Comparison of ENCODE assay signal across 29 cellular contexts in genomic region chr1:181416268-181416855, GRCh38.
"Had no signal": no experiment of that assay in that cellular context is flagged by ENCODE, and none has a peak within 500 bp of the region (broad histone marks: within the 10 kb centered on the region; RNA-seq: fewer than 3 reads in every experiment).

No MANE protein-coding gene starts in this region.

- H3K9me3 Mint-ChIP-seq: activated B cell treated with CpG ODN at 0.5 μM for 24 hours; activated naive CD4-positive, alpha-beta T cell treated with anti-CD3 and anti-CD28 coated beads for 36 hours; activated naive CD8-positive, alpha-beta T cell treated with anti-CD3 and anti-CD28 coated beads, Interleukin-2, amount 10 ng/mL, durations not matched to agents 7 days and 5 days; effector memory CD8-positive, alpha-beta T cell; mesothelial cell of epicardium; neural crest cell; stimulated activated naive B cell treated with anti-CD40 and anti-IgM and Interleukin-4, amounts not matched to agents 10 μg/mL and 1 μg/mL and 100 μg/mL, for 72 hours had no signal

- H3K4me3 Mint-ChIP-seq: activated B cell treated with CpG ODN at 0.5 μM for 24 hours; activated naive CD4-positive, alpha-beta T cell treated with anti-CD3 and anti-CD28 coated beads for 36 hours; activated naive CD8-positive, alpha-beta T cell treated with anti-CD3 and anti-CD28 coated beads, Interleukin-2, amount 10 ng/mL, durations not matched to agents 7 days and 5 days; brain; effector memory CD8-positive, alpha-beta T cell; mesothelial cell of epicardium; naive thymus-derived CD8-positive, alpha-beta T cell; neural crest cell; stimulated activated naive B cell treated with anti-CD40 and anti-IgM and Interleukin-4, amounts not matched to agents 10 μg/mL and 1 μg/mL and 100 μg/mL, for 72 hours had no signal

- H3K27me3 ChIP-seq: ascending aorta, gastrocnemius medialis, sigmoid colon, transverse colon had no signal

- ATAC-seq: effector memory CD8-positive, alpha-beta T cell; gastrocnemius medialis; left colon; naive thymus-derived CD8-positive, alpha-beta T cell; psoas muscle; stimulated activated naive B cell treated with anti-CD40 and anti-IgM and Interleukin-4, amounts not matched to agents 10 μg/mL and 1 μg/mL and 100 μg/mL, for 72 hours had no signal

- H3K27me3 Mint-ChIP-seq: activated naive CD8-positive, alpha-beta T cell treated with anti-CD3 and anti-CD28 coated beads, Interleukin-2, amount 10 ng/mL, durations not matched to agents 7 days and 5 days; brain; effector memory CD8-positive, alpha-beta T cell; naive thymus-derived CD8-positive, alpha-beta T cell had no signal

- H3K4me1 Mint-ChIP-seq: activated B cell treated with CpG ODN at 0.5 μM for 24 hours; activated naive CD8-positive, alpha-beta T cell treated with anti-CD3 and anti-CD28 coated beads, Interleukin-2, amount 10 ng/mL, durations not matched to agents 7 days and 5 days; brain; mesothelial cell of epicardium; neural crest cell; stimulated activated naive B cell treated with anti-CD40 and anti-IgM and Interleukin-4, amounts not matched to agents 10 μg/mL and 1 μg/mL and 100 μg/mL, for 72 hours had no signal

- H3K79me2 ChIP-seq: parathyroid adenoma had no signal

- H2AFZ ChIP-seq: parathyroid adenoma had no signal

- H3K36me3 ChIP-seq: ascending aorta, gastrocnemius medialis, sigmoid colon, transverse colon had no signal

- H3K36me3 Mint-ChIP-seq: activated naive CD8-positive, alpha-beta T cell treated with anti-CD3 and anti-CD28 coated beads, Interleukin-2, amount 10 ng/mL, durations not matched to agents 7 days and 5 days; mesothelial cell of epicardium; naive thymus-derived CD8-positive, alpha-beta T cell; stimulated activated naive B cell treated with anti-CD40 and anti-IgM and Interleukin-4, amounts not matched to agents 10 μg/mL and 1 μg/mL and 100 μg/mL, for 72 hours had no signal

- H3K9me3 ChIP-seq: ascending aorta, gastrocnemius medialis, psoas muscle, sigmoid colon, transverse colon had no signal

- H3K4me3 ChIP-seq: ascending aorta, gastrocnemius medialis, psoas muscle, sigmoid colon, transverse colon had no signal

- H3K27ac Mint-ChIP-seq: activated B cell treated with CpG ODN at 0.5 μM for 24 hours; activated naive CD4-positive, alpha-beta T cell treated with anti-CD3 and anti-CD28 coated beads for 36 hours; activated naive CD8-positive, alpha-beta T cell treated with anti-CD3 and anti-CD28 coated beads, Interleukin-2, amount 10 ng/mL, durations not matched to agents 7 days and 5 days; brain; effector memory CD8-positive, alpha-beta T cell; mesothelial cell of epicardium; stimulated activated naive B cell treated with anti-CD40 and anti-IgM and Interleukin-4, amounts not matched to agents 10 μg/mL and 1 μg/mL and 100 μg/mL, for 72 hours had no signal

- H3K27ac ChIP-seq: ascending aorta, gastrocnemius medialis, parathyroid adenoma, psoas muscle, sigmoid colon, transverse colon had no signal

- DNase-seq: activated B cell treated with CpG ODN at 0.5 μM for 24 hours; activated CD4-positive, alpha-beta T cell treated with anti-CD3 and anti-CD28 coated beads, Interleukin-2, amount 50 U/mL, for 48 hours; activated CD8-positive, alpha-beta memory T cell treated with anti-CD3 and anti-CD28 coated beads for 24 hours; activated effector memory CD4-positive, alpha-beta T cell treated with Interleukin-2 at 50 U/mL for 16 hours; activated naive CD4-positive, alpha-beta T cell treated with anti-CD3 and anti-CD28 coated beads for 36 hours; activated naive CD8-positive, alpha-beta T cell treated with anti-CD3 and anti-CD28 coated beads, Interleukin-2, amount 10 ng/mL, durations not matched to agents 7 days and 5 days; activated T-cell treated with anti-CD3 and anti-CD28 coated beads, Interleukin-2, amount 50 U/mL, for 48 hours; caudate nucleus; cortex of kidney; effector memory CD8-positive, alpha-beta T cell; erythroblast; gastrocnemius medialis; hippocampal formation; kidney; left colon; mammary epithelial cell; naive thymus-derived CD8-positive, alpha-beta T cell; occipital lobe; psoas muscle; sigmoid colon; stimulated activated CD4-positive, alpha-beta T cell treated with anti-CD3 and anti-CD28 coated beads, Interleukin-15, amount 100 ng/mL, for 24 hours; stimulated activated CD4-positive, alpha-beta T cell treated with anti-CD3 and anti-CD28 coated beads, Interleukin-2, amount 100 ng/mL, for 24 hours; stimulated activated naive B cell treated with anti-CD40 and anti-IgM and Interleukin-4, amounts not matched to agents 10 μg/mL and 1 μg/mL and 100 μg/mL, for 72 hours; transverse colon had no signal

- FAIRE-seq: kidney had no signal

- H3K4me1 ChIP-seq: ascending aorta, gastrocnemius medialis, parathyroid adenoma, psoas muscle, sigmoid colon, transverse colon had no signal

- H3K9ac ChIP-seq: parathyroid adenoma had no signal
